ENCODE assay signal across 9 cellular contexts in genomic region chr9:124392855-124393460, GRCh38. TPM values are rescaled to one million over a fixed set of nuclear protein-coding genes. Genes with fewer than 3 reads are reported as not detected.
DNase-seq lines count a peak whose midpoint lies in the region; ATAC-seq and TF ChIP-seq lines count a peak whose summit lies in the region.
"Had no signal": no experiment of that assay in that cellular context is flagged by ENCODE, and none has a peak within 500 bp of the region (broad histone marks: within the 10 kb centered on the region; RNA-seq: fewer than 3 reads in every experiment).

No MANE protein-coding gene starts in this region.

- peaks cover 5% of the 10 kb centered on the region for H3K36me3 Mint-ChIP-seq in nephron progenitor cell (ENCODE audit: low read depth)

- DNase-seq in NCI-H2107 treated with DMSO at 0.1 percent for 48 hours (lab: John Stamatoyannopoulos, UW; ENCODE audit: unreplicated experiment) (peak; percentile 46), NCI-H2107 (lab: John Stamatoyannopoulos, UW) (no peak), NCI-H345 treated with DMSO at 0.1 percent for 48 hours (lab: John Stamatoyannopoulos, UW; ENCODE audit: unreplicated experiment) (peak; percentile 34), caudate nucleus (lab: John Stamatoyannopoulos, UW) (peak in 45 of 61 donors; percentile 8 to 84 (median 57)), nephron progenitor cell (no peak), COR-L47 (lab: John Stamatoyannopoulos, UW) (no peak), posterior vena cava (ENCODE audit: low spot score) (no peak)
- DNase-seq: CD4-positive, CD25-positive, alpha-beta regulatory T cell had no signal

- TF ChIP-seq CTCF in nephron progenitor cell (IDR thresholded peaks at IDR 0.05) = peak; percentile 27

- H3K9me3 Mint-ChIP-seq in nephron progenitor cell = no peaks in the 10 kb centered on the region
- H3K9me3 Mint-ChIP-seq: CD4-positive, CD25-positive, alpha-beta regulatory T cell had no signal

- H3K27me3 Mint-ChIP-seq in nephron progenitor cell (ENCODE audit: low read depth, poor library complexity) = no peaks in the 10 kb centered on the region
- H3K27me3 Mint-ChIP-seq: CD4-positive, CD25-positive, alpha-beta regulatory T cell had no signal

- H3K27ac ChIP-seq in caudate nucleus (ENCODE audit: low read depth, low read length) = peak overlapping the region; percentile 24

- intact Hi-C loops in posterior vena cava (cut with DNase I) = no loop called here

- no peak for ATAC-seq in HG03565 (IDR thresholded peaks at IDR 0.05; ENCODE audit: unreplicated experiment)

- no peak overlapping the region for H3K4me3 Mint-ChIP-seq in nephron progenitor cell
- H3K4me3 Mint-ChIP-seq: CD4-positive, CD25-positive, alpha-beta regulatory T cell had no signal

- peak overlapping the region; percentile 60 for H3K27ac Mint-ChIP-seq in nephron progenitor cell

- peaks cover 64% of the 10 kb centered on the region for H3K4me1 Mint-ChIP-seq in nephron progenitor cell

RNA-seq across cellular contexts. Expression of gene PSMB7, which starts 22.3 kb away (rescaled TPM):
- 10 to 100 TPM; 79.1 to 89.1 TPM for total RNA-seq in posterior vena cava

RNA-seq across cellular contexts. Expression of gene ADGRD2, which starts 57.3 kb away (rescaled TPM):
- not detected for total RNA-seq in posterior vena cava
- total RNA-seq: CD4-positive, CD25-positive, alpha-beta regulatory T cell had no signal

Comparison
In these comparisons a context has a peak if more than half of its experiments do, and no peak if none do; other contexts are left out.
1. DNase-seq: peak in NCI-H2107 treated with DMSO at 0.1 percent for 48 hours (single experiment), NCI-H345 treated with DMSO at 0.1 percent for 48 hours (single experiment) and caudate nucleus (45 of 61); none in NCI-H2107 (single experiment), nephron progenitor cell (single experiment), COR-L47 (single experiment) and posterior vena cava (single experiment).